In the genomic region with DNA sequence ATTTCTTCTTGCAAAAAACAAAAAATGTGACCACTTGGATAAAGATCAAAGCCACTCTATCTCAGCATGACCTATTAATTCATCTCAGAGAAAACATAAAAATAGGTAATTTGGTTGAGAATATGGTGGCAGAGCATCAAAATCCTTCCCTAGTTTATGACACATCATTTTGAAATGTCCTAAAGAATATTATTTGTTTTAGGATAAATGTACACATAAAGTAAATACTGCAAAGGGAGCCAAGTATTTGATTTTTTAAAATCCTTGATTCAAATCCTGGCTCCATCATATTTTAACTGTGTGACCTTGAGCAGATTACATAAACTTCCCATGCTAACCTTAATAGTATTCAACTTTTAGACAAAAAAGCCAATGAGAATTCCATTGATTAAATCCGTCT, we compare ENCODE assay signal across 8 cellular contexts.
"Had no signal": no experiment of that assay in that cellular context is flagged by ENCODE, and none has a peak within 500 bp of the region (broad histone marks: within the 10 kb centered on the region; RNA-seq: fewer than 3 reads in every experiment).

No MANE protein-coding gene starts in this region.

- H3K4me3 ChIP-seq: GM23248, HAP-1, K562 had no signal

- H3K9me3 ChIP-seq: HAP-1 had no signal

- FAIRE-seq: HTR-8/SVneo, K562 had no signal

- DNase-seq: GM23248, GOT3, H7, IMR-90, KG1 had no signal

- H3K27ac ChIP-seq: GM23248 had no signal

- H2AFZ ChIP-seq: GM23248 had no signal

- H3K36me3 ChIP-seq: HAP-1 had no signal

- H3K4me1 ChIP-seq: HAP-1 had no signal

- H3K9ac ChIP-seq: GM23248 had no signal

- ATAC-seq: K562 had no signal
